In genomic region chr22:35556666-35557065, GRCh38 we compare ENCODE assay signal across 20 cellular contexts. TPM values are rescaled to one million over a fixed set of nuclear protein-coding genes. Genes with fewer than 3 reads are reported as not detected.
DNase-seq lines count a peak whose midpoint lies in the region; FAIRE-seq and TF ChIP-seq lines count a peak whose summit lies in the region.
"Had no signal": no experiment of that assay in that cellular context is flagged by ENCODE, and none has a peak within 500 bp of the region (broad histone marks: within the 10 kb centered on the region; RNA-seq: fewer than 3 reads in every experiment).

No MANE protein-coding gene starts in this region.

- H4K91ac ChIP-seq in mesenchymal stem cell (ENCODE audit: low read length): no peak overlapping the region

- H3K36me3 ChIP-seq in mesenchymal stem cell (ENCODE audit: control insufficient read depth in 1 of 2, insufficient read depth in 2 of 2, low read depth in 1 of 2, low read length in 2 of 2) (no peaks in the 10 kb centered on the region), spleen (no peaks in the 10 kb centered on the region)
- H3K36me3 ChIP-seq: BLaER1 had no signal

- H3K27ac ChIP-seq in mesenchymal stem cell (ENCODE audit: low read length, poor library complexity, severe bottlenecking) (no peak overlapping the region), spleen (no peak overlapping the region)
- H3K27ac ChIP-seq: 22Rv1, A549, BLaER1 had no signal

- no peak overlapping the region for H3K14ac ChIP-seq in mesenchymal stem cell (ENCODE audit: low read length in 2 of 2)

- no peak overlapping the region for H2BK120ac ChIP-seq in mesenchymal stem cell (ENCODE audit: low read depth, low read length)

- peaks cover 20 to 64% of the 10 kb centered on the region in 2 experiments for H3K27me3 ChIP-seq in mesenchymal stem cell (ENCODE audit: control insufficient read depth in 1 of 2, insufficient read depth in 1 of 2, low read length in 2 of 2)
- H3K27me3 ChIP-seq in spleen (replicated peaks in 1 of 7): peaks cover 0 to 51% (median 0%) of the 10 kb centered on the region in 7 donors
- H3K27me3 ChIP-seq: BLaER1 had no signal

- H3K4me3 ChIP-seq in mesenchymal stem cell (ENCODE audit: insufficient read depth in 1 of 2, low read depth in 1 of 2, low read length in 2 of 2) (no peak overlapping the region), spleen (no peak overlapping the region)
- H3K4me3 ChIP-seq: A549, BLaER1 had no signal

- H2BK15ac ChIP-seq in mesenchymal stem cell (ENCODE audit: low read depth, poor library complexity, severe bottlenecking): no peak overlapping the region

- H2AFZ ChIP-seq in mesenchymal stem cell (ENCODE audit: low read depth, low read length): no peak overlapping the region

- WGBS in mesenchymal stem cell: 94% methylated on average over 5 of the region's 5 CpGs
- WGBS in spleen, 5 donors: 81 to 93% (median 91%) methylated on average over 3 to 5 of the region's 5 CpGs

- no peaks in the 10 kb centered on the region for H3K79me1 ChIP-seq in mesenchymal stem cell (replicated peaks; ENCODE audit: low read length, poor library complexity, severe bottlenecking)

- H3K23ac ChIP-seq in mesenchymal stem cell (ENCODE audit: low read length in 2 of 2): no peak overlapping the region

- H2BK12ac ChIP-seq in mesenchymal stem cell (ENCODE audit: low read length in 2 of 2): peak overlapping the region in 1 of 2 experiments; percentile 21

- H3K4me2 ChIP-seq in mesenchymal stem cell (ENCODE audit: low read length, poor library complexity, severe bottlenecking): no peak overlapping the region
- H3K4me2 ChIP-seq: A549, BLaER1 had no signal

- H2AK5ac ChIP-seq in mesenchymal stem cell (ENCODE audit: low read length, severe bottlenecking): no peak overlapping the region

- peak; percentile 58 for FAIRE-seq in urothelium cell line (lab: Jason Lieb, UNC)
- FAIRE-seq: A549, H54 had no signal

- TF ChIP-seq POLR2A in spleen (IDR thresholded peaks at IDR 0.05): no peak

- no peak overlapping the region for H3K9ac ChIP-seq in mesenchymal stem cell (ENCODE audit: low read length)
- H3K9ac ChIP-seq: BLaER1 had no signal

- no peak for TF ChIP-seq CTCF in spleen (IDR thresholded peaks at IDR 0.05 in 8 of 11, conservative IDR thresholded peaks at IDR 0.05 in 3 of 11)

- DNase-seq in DMS53 (lab: John Stamatoyannopoulos, UW): peak; percentile 2
- no peak for DNase-seq in DMS53 treated with DMSO at 0.1 percent for 48 hours (lab: John Stamatoyannopoulos, UW; ENCODE audit: unreplicated experiment)
- DNase-seq in RPMI8226: peak; percentile 79
- no peak for DNase-seq in mesenchymal stem cell
- no peak for DNase-seq in urothelium cell line (ENCODE audit: low spot score)
- no peak for DNase-seq in spleen
- no peak for DNase-seq in globus pallidus (ENCODE audit: low spot score)
- DNase-seq in activated gamma-delta T cell (lab: John Stamatoyannopoulos, UW): no peak
- DNase-seq: Calu3; CD4-positive, alpha-beta memory T cell; DMS 273 treated with DMSO at 0.1 percent for 48 hours; DMS79; GDM1; HCEC 1CT had no signal

- intact Hi-C loops in spleen (cut with DNase I; ENCODE audit: low total_unique reads): no loop called here

- no peak overlapping the region for H2BK5ac ChIP-seq in mesenchymal stem cell (ENCODE audit: low read depth, low read length, poor library complexity, severe bottlenecking)

- H3K18ac ChIP-seq in mesenchymal stem cell (ENCODE audit: low read depth in 1 of 2, low read length in 2 of 2): no peak overlapping the region

- H3K9me3 ChIP-seq in mesenchymal stem cell (ENCODE audit: control insufficient read depth, low read length) (peaks cover 6% of the 10 kb centered on the region), spleen (no peaks in the 10 kb centered on the region)
- H3K9me3 ChIP-seq: BLaER1 had no signal

- H3K4me1 ChIP-seq in mesenchymal stem cell (ENCODE audit: control insufficient read depth, insufficient read depth, low read depth, low read length) (peaks cover 24% of the 10 kb centered on the region), spleen (peaks cover 0 to 8% (median 4%) of the 10 kb centered on the region in 6 donors)

- H4K8ac ChIP-seq in mesenchymal stem cell (ENCODE audit: low read length): peak overlapping the region; percentile 7

- no peak overlapping the region for H3K4ac ChIP-seq in mesenchymal stem cell (ENCODE audit: low read depth in 1 of 2, low read length in 2 of 2)

RNA-seq across cellular contexts. Expression of gene RASD2, which starts 16.0 kb away (rescaled TPM):
- polyA plus RNA-seq in mesenchymal stem cell (2013, experiment 1 of 2): 0.58 TPM
- polyA plus RNA-seq in mesenchymal stem cell (2013, experiment 2 of 2): 0.51 TPM
- under 1 TPM in 4 of 7 donors, not detected in 3; 0.14 to 0.44 (median 0.22) TPM for total RNA-seq in spleen
- polyA plus RNA-seq in spleen: under 1 TPM; 0.04 to 0.24 (median 0.13) TPM
- total RNA-seq: CD4-positive, alpha-beta memory T cell; HT-29 had no signal
- polyA plus RNA-seq: CD14-positive monocyte had no signal

Comparison
In these comparisons a context has a peak if more than half of its experiments do, and no peak if none do; other contexts are left out.
1. DNase-seq: peak in DMS53 (single experiment) and RPMI8226 (single experiment); none in DMS53 treated with DMSO at 0.1 percent for 48 hours (single experiment), mesenchymal stem cell (single experiment), urothelium cell line (single experiment), spleen (single experiment), globus pallidus (single experiment) and activated gamma-delta T cell (single experiment).